ENCODE assay signal across 1 cellular context in genomic region chr20:1816384-1817381, GRCh38.
TF ChIP-seq lines count a peak whose summit lies in the region.

No MANE protein-coding gene starts in this region.

TF ChIP-seq in HCT116, 20 proteins besides CTCF, POLR2A, EP300 and RAD21 (continued from another document):
- TF ChIP-seq REST (IDR thresholded peaks at IDR 0.05; ENCODE audit: low read depth) (no peak), SP1 (IDR thresholded peaks at IDR 0.05; ENCODE audit: low read depth) (no peak), TCF7L2 (IDR thresholded peaks at IDR 0.05; ENCODE audit: borderline replicate concordance, extremely low read depth, insufficient read depth, insufficient read length) (no peak), ELF1 (IDR thresholded peaks at IDR 0.05; ENCODE audit: borderline replicate concordance, low read depth) (no peak), JUND (IDR thresholded peaks at IDR 0.05) (no peak), SRF (IDR thresholded peaks at IDR 0.05; ENCODE audit: low read depth) (no peak), ZNF274 (IDR thresholded peaks at IDR 0.05; ENCODE audit: low read depth, low read length) (no peak), CEBPB (IDR thresholded peaks at IDR 0.05; ENCODE audit: low read depth) (no peak), EZH2 (IDR thresholded peaks at IDR 0.05) (no peak)
